15 cellular contexts compared by ENCODE assay signal in genomic region chr6:169092375-169092774, GRCh38.
DNase-seq lines count a peak whose midpoint lies in the region; ATAC-seq and TF ChIP-seq lines count a peak whose summit lies in the region.
"Had no signal": no experiment of that assay in that cellular context is flagged by ENCODE, and none has a peak within 500 bp of the region (broad histone marks: within the 10 kb centered on the region; RNA-seq: fewer than 3 reads in every experiment).

No MANE protein-coding gene starts in this region.

- no peak overlapping the region for H2AFZ ChIP-seq in mesenchymal stem cell (ENCODE audit: low read depth, low read length)

- TF ChIP-seq POLR2A in GM18505 (IDR thresholded peaks at IDR 0.05; ENCODE audit: borderline replicate concordance, extremely low read depth, insufficient read depth, insufficient read length): no peak

- H3K4me1 Mint-ChIP-seq in chondrocyte (ENCODE audit: low read depth) (peaks cover 62% of the 10 kb centered on the region), mesothelial cell of epicardium (peaks cover 3% of the 10 kb centered on the region)

- no peak overlapping the region for H2BK12ac ChIP-seq in mesenchymal stem cell (ENCODE audit: low read length in 2 of 2)

- no peak overlapping the region for H3K23ac ChIP-seq in mesenchymal stem cell (ENCODE audit: low read length in 2 of 2)

- H3K36me3 ChIP-seq in mesenchymal stem cell (ENCODE audit: control insufficient read depth in 1 of 2, insufficient read depth in 2 of 2, low read depth in 1 of 2, low read length in 2 of 2): no peaks in the 10 kb centered on the region
- H3K36me3 ChIP-seq: thoracic aorta had no signal

- H2BK120ac ChIP-seq in mesenchymal stem cell (ENCODE audit: low read depth, low read length): no peak overlapping the region

- peaks cover 6% of the 10 kb centered on the region for H3K4me1 ChIP-seq in mesenchymal stem cell (ENCODE audit: control insufficient read depth, insufficient read depth, low read depth, low read length)

- WGBS in mesenchymal stem cell: 56% methylated on average over 3 of the region's 3 CpGs

- H3K27ac Mint-ChIP-seq in chondrocyte (ENCODE audit: unreplicated experiment) (peak overlapping the region; percentile 64), mesothelial cell of epicardium (no peak overlapping the region)

- H2BK15ac ChIP-seq in mesenchymal stem cell (ENCODE audit: low read depth, poor library complexity, severe bottlenecking): no peak overlapping the region

- ATAC-seq in GM18505 (IDR thresholded peaks at IDR 0.05; ENCODE audit: unreplicated experiment) (peak; percentile 52), GM21381 (IDR thresholded peaks at IDR 0.05; ENCODE audit: unreplicated experiment) (peak; percentile 98), HG03354 (IDR thresholded peaks at IDR 0.05; ENCODE audit: poor library complexity, severe bottlenecking, unreplicated experiment) (peak; percentile 77)
- ATAC-seq: Panc1 had no signal

- H2AK5ac ChIP-seq in mesenchymal stem cell (ENCODE audit: low read length, severe bottlenecking): no peak overlapping the region

- TF ChIP-seq CTCF in chondrocyte (IDR thresholded peaks at IDR 0.05) (no peak), mesothelial cell of epicardium (IDR thresholded peaks at IDR 0.05; ENCODE audit: unreplicated experiment) (no peak)

- no peak overlapping the region for H3K4me3 Mint-ChIP-seq in chondrocyte (ENCODE audit: unreplicated experiment)
- H3K4me3 Mint-ChIP-seq in mesothelial cell of epicardium: no peak overlapping the region

- H3K9me3 ChIP-seq in mesenchymal stem cell (ENCODE audit: control insufficient read depth, low read length): peaks cover 19% of the 10 kb centered on the region

- H3K18ac ChIP-seq in mesenchymal stem cell (ENCODE audit: low read depth in 1 of 2, low read length in 2 of 2): no peak overlapping the region

- no peak overlapping the region for H2BK5ac ChIP-seq in mesenchymal stem cell (ENCODE audit: low read depth, low read length, poor library complexity, severe bottlenecking)

- no peak overlapping the region for H3K4me3 ChIP-seq in mesenchymal stem cell (ENCODE audit: insufficient read depth in 1 of 2, low read depth in 1 of 2, low read length in 2 of 2)
- H3K4me3 ChIP-seq: BLaER1 treated with 17β-estradiol and CSF1 and Interleukin-3, amounts not matched to agents 10 nM and 100 nM; thoracic aorta had no signal

- H3K4ac ChIP-seq in mesenchymal stem cell (ENCODE audit: low read depth in 1 of 2, low read length in 2 of 2): no peak overlapping the region

- no peaks in the 10 kb centered on the region for H3K27me3 Mint-ChIP-seq in chondrocyte (ENCODE audit: low read depth)
- peaks cover 2% of the 10 kb centered on the region for H3K27me3 Mint-ChIP-seq in mesothelial cell of epicardium (ENCODE audit: low read depth)

- H4K91ac ChIP-seq in mesenchymal stem cell (ENCODE audit: low read length): no peak overlapping the region

- H3K4me2 ChIP-seq in mesenchymal stem cell (ENCODE audit: low read length, poor library complexity, severe bottlenecking): no peak overlapping the region
- H3K4me2 ChIP-seq: BLaER1 treated with 17β-estradiol and CSF1 and Interleukin-3, amounts not matched to agents 10 nM and 100 nM had no signal

- peaks cover 22% of the 10 kb centered on the region for H3K9me3 Mint-ChIP-seq in chondrocyte (ENCODE audit: low read depth)
- H3K9me3 Mint-ChIP-seq in mesothelial cell of epicardium: peaks cover 37% of the 10 kb centered on the region

- H3K27ac ChIP-seq in mesenchymal stem cell (ENCODE audit: low read length, poor library complexity, severe bottlenecking): no peak overlapping the region
- H3K27ac ChIP-seq: BLaER1 treated with 17β-estradiol and CSF1 and Interleukin-3, amounts not matched to agents 10 nM and 100 nM; thoracic aorta had no signal

- H4K8ac ChIP-seq in mesenchymal stem cell (ENCODE audit: low read length): no peak overlapping the region

- H3K36me3 Mint-ChIP-seq in chondrocyte (ENCODE audit: low read depth) (peaks cover 15% of the 10 kb centered on the region), mesothelial cell of epicardium (peaks cover 8% of the 10 kb centered on the region)

- H3K14ac ChIP-seq in mesenchymal stem cell (ENCODE audit: low read length in 2 of 2): no peak overlapping the region

- DNase-seq in chondrocyte (ENCODE audit: low spot score): no peak
- DNase-seq in mesothelial cell of epicardium (ENCODE audit: low spot score in 2 of 2, unreplicated experiment in 2 of 2): no peak
- DNase-seq in mesenchymal stem cell: no peak
- DNase-seq in HuH-7.5 (ENCODE audit: low spot score): no peak
- no peak for DNase-seq in activated naive CD4-positive, alpha-beta T cell treated with anti-CD3 and anti-CD28 coated beads, Interleukin-2, amount 50 U/mL, for 16 hours
- DNase-seq: activated CD4-positive, CD25-positive, alpha-beta regulatory T cell treated with anti-CD3 and anti-CD28 coated beads, Interleukin-2, amount 50 U/mL, for 72 hours; activated naive CD4-positive, alpha-beta T cell treated with Interleukin-2 at 50 U/mL for 16 hours; MM.1S; stimulated activated CD4-positive, alpha-beta T cell treated with anti-CD3 and anti-CD28 coated beads, Interleukin-4, amount 100 ng/mL, for 1 hour had no signal

- no peak overlapping the region for H3K9ac ChIP-seq in mesenchymal stem cell (ENCODE audit: low read length)
- H3K9ac ChIP-seq: BLaER1 treated with 17β-estradiol and CSF1 and Interleukin-3, amounts not matched to agents 10 nM and 100 nM had no signal

- no peaks in the 10 kb centered on the region for H3K79me1 ChIP-seq in mesenchymal stem cell (replicated peaks; ENCODE audit: low read length, poor library complexity, severe bottlenecking)

- H3K27me3 ChIP-seq in mesenchymal stem cell (ENCODE audit: control insufficient read depth in 1 of 2, insufficient read depth in 1 of 2, low read length in 2 of 2): no peaks in the 10 kb centered on the region
- H3K27me3 ChIP-seq: BLaER1 treated with 17β-estradiol and CSF1 and Interleukin-3, amounts not matched to agents 10 nM and 100 nM had no signal
